ENCODE assay signal across 1 cellular context in genomic region chr5:132410451-132411381, GRCh38.
TF ChIP-seq lines count a peak whose summit lies in the region.

No MANE protein-coding gene starts in this region.

TF ChIP-seq in HepG2, 621 proteins besides CTCF, POLR2A, EP300 and RAD21 (continued from another document and continues in another):
- TF ChIP-seq, protein P1, sequence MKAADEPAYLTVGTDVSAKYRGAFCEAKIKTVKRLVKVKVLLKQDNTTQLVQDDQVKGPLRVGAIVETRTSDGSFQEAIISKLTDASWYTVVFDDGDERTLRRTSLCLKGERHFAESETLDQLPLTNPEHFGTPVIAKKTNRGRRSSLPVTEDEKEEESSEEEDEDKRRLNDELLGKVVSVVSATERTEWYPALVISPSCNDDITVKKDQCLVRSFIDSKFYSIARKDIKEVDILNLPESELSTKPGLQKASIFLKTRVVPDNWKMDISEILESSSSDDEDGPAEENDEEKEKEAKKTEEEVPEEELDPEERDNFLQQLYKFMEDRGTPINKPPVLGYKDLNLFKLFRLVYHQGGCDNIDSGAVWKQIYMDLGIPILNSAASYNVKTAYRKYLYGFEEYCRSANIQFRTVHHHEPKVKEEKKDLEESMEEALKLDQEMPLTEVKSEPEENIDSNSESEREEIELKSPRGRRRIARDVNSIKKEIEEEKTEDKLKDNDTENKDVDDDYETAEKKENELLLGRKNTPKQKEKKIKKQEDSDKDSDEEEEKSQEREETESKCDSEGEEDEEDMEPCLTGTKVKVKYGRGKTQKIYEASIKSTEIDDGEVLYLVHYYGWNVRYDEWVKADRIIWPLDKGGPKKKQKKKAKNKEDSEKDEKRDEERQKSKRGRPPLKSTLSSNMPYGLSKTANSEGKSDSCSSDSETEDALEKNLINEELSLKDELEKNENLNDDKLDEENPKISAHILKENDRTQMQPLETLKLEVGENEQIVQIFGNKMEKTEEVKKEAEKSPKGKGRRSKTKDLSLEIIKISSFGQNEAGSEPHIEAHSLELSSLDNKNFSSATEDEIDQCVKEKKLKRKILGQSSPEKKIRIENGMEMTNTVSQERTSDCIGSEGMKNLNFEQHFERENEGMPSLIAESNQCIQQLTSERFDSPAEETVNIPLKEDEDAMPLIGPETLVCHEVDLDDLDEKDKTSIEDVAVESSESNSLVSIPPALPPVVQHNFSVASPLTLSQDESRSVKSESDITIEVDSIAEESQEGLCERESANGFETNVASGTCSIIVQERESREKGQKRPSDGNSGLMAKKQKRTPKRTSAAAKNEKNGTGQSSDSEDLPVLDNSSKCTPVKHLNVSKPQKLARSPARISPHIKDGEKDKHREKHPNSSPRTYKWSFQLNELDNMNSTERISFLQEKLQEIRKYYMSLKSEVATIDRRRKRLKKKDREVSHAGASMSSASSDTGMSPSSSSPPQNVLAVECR (CRISPR knock-in tag; IDR thresholded peaks at IDR 0.05; ENCODE audit: borderline replicate concordance), result peak; percentile 63
- TF ChIP-seq CAMTA2 (CRISPR knock-in tag; IDR thresholded peaks at IDR 0.05; ENCODE audit: borderline replicate concordance) (no peak), ZNF879 (CRISPR knock-in tag; IDR thresholded peaks at IDR 0.05) (no peak), ZFYVE20 (CRISPR knock-in tag; IDR thresholded peaks at IDR 0.05; ENCODE audit: borderline replicate concordance, low read depth) (no peak), ZBTB7A (CRISPR knock-in tag; IDR thresholded peaks at IDR 0.05) (no peak; the same call in none of the 2 replicates), GZF1 (CRISPR knock-in tag; IDR thresholded peaks at IDR 0.05) (no peak), PLSCR1 (CRISPR knock-in tag; IDR thresholded peaks at IDR 0.05; ENCODE audit: borderline replicate concordance) (no peak; the same call in 1 of the 2 replicates), ZNF570 (CRISPR knock-in tag; IDR thresholded peaks at IDR 0.05; ENCODE audit: borderline replicate concordance) (no peak), ATAD3A (CRISPR knock-in tag; IDR thresholded peaks at IDR 0.05) (no peak), AHR (CRISPR knock-in tag; IDR thresholded peaks at IDR 0.05) (no peak; the same call in 1 of the 2 replicates), ZNF501 (CRISPR knock-in tag; IDR thresholded peaks at IDR 0.05) (no peak), ZBTB42 (CRISPR knock-in tag; IDR thresholded peaks at IDR 0.05) (no peak), KDM5B (CRISPR knock-in tag; IDR thresholded peaks at IDR 0.05; ENCODE audit: borderline replicate concordance) (no peak), PAF1 (CRISPR knock-in tag; IDR thresholded peaks at IDR 0.05) (no peak), RFXAP (CRISPR knock-in tag; IDR thresholded peaks at IDR 0.05; ENCODE audit: borderline replicate concordance) (peak; percentile 6; the same call in 1 of the 2 replicates), ZSCAN5A (CRISPR knock-in tag; IDR thresholded peaks at IDR 0.05; ENCODE audit: borderline replicate concordance) (no peak), ISX (CRISPR knock-in tag; conservative IDR thresholded peaks at IDR 0.05) (no peak), ZNF367 (CRISPR knock-in tag; IDR thresholded peaks at IDR 0.05; ENCODE audit: borderline replicate concordance) (no peak), RBM22 (optimal IDR thresholded peaks at IDR 0.05; ENCODE audit: low read length) (no peak), CENPX (CRISPR knock-in tag; IDR thresholded peaks at IDR 0.05) (no peak), ZBTB43 (CRISPR knock-in tag; conservative IDR thresholded peaks at IDR 0.05) (no peak; the same call in 1 of the 2 replicates), GABPB1 (CRISPR knock-in tag; IDR thresholded peaks at IDR 0.05) (peak; percentile 33; the same call in 1 of the 2 replicates), SNAI1 (CRISPR knock-in tag; IDR thresholded peaks at IDR 0.05; ENCODE audit: borderline replicate concordance) (no peak; the same call in 1 of the 2 replicates), ISL2 (CRISPR knock-in tag; IDR thresholded peaks at IDR 0.05) (no peak; the same call in 1 of the 2 replicates), CEBPG (CRISPR knock-in tag; IDR thresholded peaks at IDR 0.05) (no peak), NFE2 (CRISPR knock-in tag; IDR thresholded peaks at IDR 0.05) (no peak), ZNF558 (CRISPR knock-in tag; IDR thresholded peaks at IDR 0.05; ENCODE audit: borderline replicate concordance) (0 out of 2 replicates have a peak, but pooled peaks have one; percentile 7), ZNF160 (CRISPR knock-in tag; IDR thresholded peaks at IDR 0.05) (no peak), ELK4 (CRISPR knock-in tag; IDR thresholded peaks at IDR 0.05; ENCODE audit: borderline replicate concordance) (no peak), JDP2 (CRISPR knock-in tag; IDR thresholded peaks at IDR 0.05; ENCODE audit: borderline replicate concordance) (no peak), ZSCAN12 (CRISPR knock-in tag; IDR thresholded peaks at IDR 0.05) (peak; percentile 17; the same call in 1 of the 2 replicates), ZNF766 (CRISPR knock-in tag; IDR thresholded peaks at IDR 0.05; ENCODE audit: borderline replicate concordance) (peak; percentile 35; the same call in 1 of the 2 replicates), ZNF317 (CRISPR knock-in tag; IDR thresholded peaks at IDR 0.05) (no peak), GMEB1 (CRISPR knock-in tag; IDR thresholded peaks at IDR 0.05; ENCODE audit: borderline replicate concordance) (peak; percentile 53; the same call in 1 of the 2 replicates), SOX13 (IDR thresholded peaks at IDR 0.05) (no peak), SOX13 (CRISPR knock-in tag; conservative IDR thresholded peaks at IDR 0.05 in 1 of 2, IDR thresholded peaks at IDR 0.05 in 1 of 2) (no peak), ZNF460 (CRISPR knock-in tag; IDR thresholded peaks at IDR 0.05; ENCODE audit: borderline replicate concordance) (no peak), ZNF720 (CRISPR knock-in tag; IDR thresholded peaks at IDR 0.05) (no peak), ZNF841 (CRISPR knock-in tag; IDR thresholded peaks at IDR 0.05; ENCODE audit: borderline replicate concordance) (no peak), RARG (CRISPR knock-in tag; IDR thresholded peaks at IDR 0.05; ENCODE audit: low read depth) (no peak)
- TF ChIP-seq, protein P2, sequence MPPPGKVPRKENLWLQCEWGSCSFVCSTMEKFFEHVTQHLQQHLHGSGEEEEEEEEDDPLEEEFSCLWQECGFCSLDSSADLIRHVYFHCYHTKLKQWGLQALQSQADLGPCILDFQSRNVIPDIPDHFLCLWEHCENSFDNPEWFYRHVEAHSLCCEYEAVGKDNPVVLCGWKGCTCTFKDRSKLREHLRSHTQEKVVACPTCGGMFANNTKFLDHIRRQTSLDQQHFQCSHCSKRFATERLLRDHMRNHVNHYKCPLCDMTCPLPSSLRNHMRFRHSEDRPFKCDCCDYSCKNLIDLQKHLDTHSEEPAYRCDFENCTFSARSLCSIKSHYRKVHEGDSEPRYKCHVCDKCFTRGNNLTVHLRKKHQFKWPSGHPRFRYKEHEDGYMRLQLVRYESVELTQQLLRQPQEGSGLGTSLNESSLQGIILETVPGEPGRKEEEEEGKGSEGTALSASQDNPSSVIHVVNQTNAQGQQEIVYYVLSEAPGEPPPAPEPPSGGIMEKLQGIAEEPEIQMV (CRISPR knock-in tag; IDR thresholded peaks at IDR 0.05; ENCODE audit: low read depth), result no peak
- TF ChIP-seq, protein P3, sequence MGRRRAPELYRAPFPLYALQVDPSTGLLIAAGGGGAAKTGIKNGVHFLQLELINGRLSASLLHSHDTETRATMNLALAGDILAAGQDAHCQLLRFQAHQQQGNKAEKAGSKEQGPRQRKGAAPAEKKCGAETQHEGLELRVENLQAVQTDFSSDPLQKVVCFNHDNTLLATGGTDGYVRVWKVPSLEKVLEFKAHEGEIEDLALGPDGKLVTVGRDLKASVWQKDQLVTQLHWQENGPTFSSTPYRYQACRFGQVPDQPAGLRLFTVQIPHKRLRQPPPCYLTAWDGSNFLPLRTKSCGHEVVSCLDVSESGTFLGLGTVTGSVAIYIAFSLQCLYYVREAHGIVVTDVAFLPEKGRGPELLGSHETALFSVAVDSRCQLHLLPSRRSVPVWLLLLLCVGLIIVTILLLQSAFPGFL (CRISPR knock-in tag; IDR thresholded peaks at IDR 0.05), result no peak
- TF ChIP-seq, protein P4, sequence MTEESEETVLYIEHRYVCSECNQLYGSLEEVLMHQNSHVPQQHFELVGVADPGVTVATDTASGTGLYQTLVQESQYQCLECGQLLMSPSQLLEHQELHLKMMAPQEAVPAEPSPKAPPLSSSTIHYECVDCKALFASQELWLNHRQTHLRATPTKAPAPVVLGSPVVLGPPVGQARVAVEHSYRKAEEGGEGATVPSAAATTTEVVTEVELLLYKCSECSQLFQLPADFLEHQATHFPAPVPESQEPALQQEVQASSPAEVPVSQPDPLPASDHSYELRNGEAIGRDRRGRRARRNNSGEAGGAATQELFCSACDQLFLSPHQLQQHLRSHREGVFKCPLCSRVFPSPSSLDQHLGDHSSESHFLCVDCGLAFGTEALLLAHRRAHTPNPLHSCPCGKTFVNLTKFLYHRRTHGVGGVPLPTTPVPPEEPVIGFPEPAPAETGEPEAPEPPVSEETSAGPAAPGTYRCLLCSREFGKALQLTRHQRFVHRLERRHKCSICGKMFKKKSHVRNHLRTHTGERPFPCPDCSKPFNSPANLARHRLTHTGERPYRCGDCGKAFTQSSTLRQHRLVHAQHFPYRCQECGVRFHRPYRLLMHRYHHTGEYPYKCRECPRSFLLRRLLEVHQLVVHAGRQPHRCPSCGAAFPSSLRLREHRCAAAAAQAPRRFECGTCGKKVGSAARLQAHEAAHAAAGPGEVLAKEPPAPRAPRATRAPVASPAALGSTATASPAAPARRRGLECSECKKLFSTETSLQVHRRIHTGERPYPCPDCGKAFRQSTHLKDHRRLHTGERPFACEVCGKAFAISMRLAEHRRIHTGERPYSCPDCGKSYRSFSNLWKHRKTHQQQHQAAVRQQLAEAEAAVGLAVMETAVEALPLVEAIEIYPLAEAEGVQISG (CRISPR knock-in tag; IDR thresholded peaks at IDR 0.05), result peak; percentile 68
- TF ChIP-seq, protein P5, sequence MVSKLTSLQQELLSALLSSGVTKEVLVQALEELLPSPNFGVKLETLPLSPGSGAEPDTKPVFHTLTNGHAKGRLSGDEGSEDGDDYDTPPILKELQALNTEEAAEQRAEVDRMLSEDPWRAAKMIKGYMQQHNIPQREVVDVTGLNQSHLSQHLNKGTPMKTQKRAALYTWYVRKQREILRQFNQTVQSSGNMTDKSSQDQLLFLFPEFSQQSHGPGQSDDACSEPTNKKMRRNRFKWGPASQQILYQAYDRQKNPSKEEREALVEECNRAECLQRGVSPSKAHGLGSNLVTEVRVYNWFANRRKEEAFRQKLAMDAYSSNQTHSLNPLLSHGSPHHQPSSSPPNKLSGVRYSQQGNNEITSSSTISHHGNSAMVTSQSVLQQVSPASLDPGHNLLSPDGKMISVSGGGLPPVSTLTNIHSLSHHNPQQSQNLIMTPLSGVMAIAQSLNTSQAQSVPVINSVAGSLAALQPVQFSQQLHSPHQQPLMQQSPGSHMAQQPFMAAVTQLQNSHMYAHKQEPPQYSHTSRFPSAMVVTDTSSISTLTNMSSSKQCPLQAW (CRISPR knock-in tag; IDR thresholded peaks at IDR 0.05), result 0 out of 2 replicates have a peak, but pooled peaks have one; percentile 25
